Comparison of ENCODE assay signal across 8 cellular contexts in genomic region chr7:149310113-149310836, GRCh38. TPM values are rescaled to one million over a fixed set of nuclear protein-coding genes. Genes with fewer than 3 reads are reported as not detected.
A peak's percentile ranks its signal among the peaks of the same experiment; 100 is the strongest.
DNase-seq lines count a peak whose midpoint lies in the region; ATAC-seq, FAIRE-seq and TF ChIP-seq lines count a peak whose summit lies in the region.

No MANE protein-coding gene starts in this region.

- no peaks in the 10 kb centered on the region for H3K27me3 Mint-ChIP-seq in activated T-helper 17 cell treated with anti-CD3 and anti-CD28 coated beads, Interleukin-2, amount 50 U/mL, for 72 hours

- peak; percentile 66 for ATAC-seq in activated T-helper 17 cell treated with anti-CD3 and anti-CD28 coated beads, Interleukin-2, amount 50 U/mL, for 72 hours (replicated peaks)
- ATAC-seq in GM21786 (IDR thresholded peaks at IDR 0.05; ENCODE audit: unreplicated experiment) = no peak

- DNase-seq in D721Med (ENCODE audit: insufficient read length, low spot score) (no peak), GM20000 (ENCODE audit: low spot score) (peak; percentile 63), NCI-H146 treated with DMSO at 0.1 percent for 48 hours (lab: John Stamatoyannopoulos, UW; ENCODE audit: unreplicated experiment) (peak; percentile 75), hepatocyte (ENCODE audit: low spot score) (peak; percentile 65), stromal cell of bone marrow (ENCODE audit: low read depth) (peak; percentile 62)
- no peak for DNase-seq in stimulated activated CD4-positive, alpha-beta T cell treated with anti-CD3 and anti-CD28 coated beads, Interleukin-15, amount 100 ng/mL, for 24 hours

- no peaks in the 10 kb centered on the region for H3K27me3 ChIP-seq in hepatocyte

- no peaks in the 10 kb centered on the region for H3K4me1 ChIP-seq in hepatocyte (ENCODE audit: insufficient read depth)

- FAIRE-seq in D721Med (lab: Jason Lieb, UNC) = no peak

- H3K36me3 ChIP-seq in hepatocyte (replicated peaks; ENCODE audit: insufficient read depth, low read depth) = no peaks in the 10 kb centered on the region

- 85% methylated on average over 3 of the region's 3 CpGs for WGBS in hepatocyte (ENCODE audit: low lambda C conversion rate, missing lambda C conversion rate)

- peak overlapping the region; percentile 26 for H2AFZ ChIP-seq in hepatocyte

- H4K20me1 ChIP-seq in hepatocyte (ENCODE audit: insufficient read depth, poor library complexity, severe bottlenecking) = no peaks in the 10 kb centered on the region

- peak; percentile 39 for TF ChIP-seq CTCF in D721Med (IDR thresholded peaks at IDR 0.05; ENCODE audit: insufficient read depth, missing control alignments)
- TF ChIP-seq CTCF in GM20000 (IDR thresholded peaks at IDR 0.05; ENCODE audit: extremely low read depth, missing control alignments) = no peak
- TF ChIP-seq CTCF in hepatocyte (IDR thresholded peaks at IDR 0.05; ENCODE audit: poor library complexity) = peak; percentile 65

- H3K9me3 Mint-ChIP-seq in activated T-helper 17 cell treated with anti-CD3 and anti-CD28 coated beads, Interleukin-2, amount 50 U/mL, for 72 hours = no peaks in the 10 kb centered on the region

- H3K4me3 Mint-ChIP-seq in activated T-helper 17 cell treated with anti-CD3 and anti-CD28 coated beads, Interleukin-2, amount 50 U/mL, for 72 hours = no peak overlapping the region

- no peaks in the 10 kb centered on the region for H3K9me3 ChIP-seq in hepatocyte (ENCODE audit: low read depth)

- no peak overlapping the region for H3K4me2 ChIP-seq in hepatocyte

- H3K27ac ChIP-seq in hepatocyte = no peak overlapping the region

- no peaks in the 10 kb centered on the region for H3K4me1 Mint-ChIP-seq in activated T-helper 17 cell treated with anti-CD3 and anti-CD28 coated beads, Interleukin-2, amount 50 U/mL, for 72 hours

- no peak overlapping the region for H3K27ac Mint-ChIP-seq in activated T-helper 17 cell treated with anti-CD3 and anti-CD28 coated beads, Interleukin-2, amount 50 U/mL, for 72 hours

- no peaks in the 10 kb centered on the region for H3K36me3 Mint-ChIP-seq in activated T-helper 17 cell treated with anti-CD3 and anti-CD28 coated beads, Interleukin-2, amount 50 U/mL, for 72 hours (ENCODE audit: low read depth)

- no peaks in the 10 kb centered on the region for H3K9me2 ChIP-seq in hepatocyte (replicated peaks; ENCODE audit: insufficient read depth)

- H3K79me2 ChIP-seq in hepatocyte = no peaks in the 10 kb centered on the region

- H3K4me3 ChIP-seq in hepatocyte = no peak overlapping the region

RNA-seq across cellular contexts. Expression of gene ZNF783, which starts 48.3 kb away (rescaled TPM):
- total RNA-seq in activated T-helper 17 cell treated with anti-CD3 and anti-CD28 coated beads, Interleukin-2, amount 50 U/mL, for 72 hours = 10 to 100 TPM; 12.7 to 17.3 TPM
- total RNA-seq in hepatocyte = 6.5 and 7.9 TPM in 2 replicates
- polyA plus RNA-seq in hepatocyte = 7.8 and 8.6 TPM in 2 replicates

Comparison
In these comparisons a context has a peak if more than half of its experiments do, and no peak if none do; other contexts are left out.
1. DNase-seq: peak in GM20000 (single experiment), NCI-H146 treated with DMSO at 0.1 percent for 48 hours (single experiment), hepatocyte (single experiment) and stromal cell of bone marrow (single experiment); none in D721Med (single experiment) and stimulated activated CD4-positive, alpha-beta T cell treated with anti-CD3 and anti-CD28 coated beads, Interleukin-15, amount 100 ng/mL, for 24 hours (single experiment).